In genomic region chr7:43513236-43513635, GRCh38 we compare ENCODE assay signal across 16 cellular contexts.
DNase-seq lines count a peak whose midpoint lies in the region; ATAC-seq, FAIRE-seq and TF ChIP-seq lines count a peak whose summit lies in the region.
"Had no signal": no experiment of that assay in that cellular context is flagged by ENCODE, and none has a peak within 500 bp of the region (broad histone marks: within the 10 kb centered on the region; RNA-seq: fewer than 3 reads in every experiment).

No MANE protein-coding gene starts in this region.

- no peaks in the 10 kb centered on the region for H3K9me3 Mint-ChIP-seq in naive thymus-derived CD4-positive, alpha-beta T cell
- H3K9me3 Mint-ChIP-seq: activated CD4-positive, alpha-beta memory T cell treated with anti-CD3 and anti-CD28 coated beads for 36 hours; stimulated activated memory B cell treated with anti-CD40 and anti-IgM and Interleukin-4, amounts not matched to agents 10 μg/mL and 1 μg/mL and 100 μg/mL, for 72 hours had no signal

- no peaks in the 10 kb centered on the region for H3K36me3 Mint-ChIP-seq in naive thymus-derived CD4-positive, alpha-beta T cell
- H3K36me3 Mint-ChIP-seq: activated CD4-positive, alpha-beta memory T cell treated with anti-CD3 and anti-CD28 coated beads for 36 hours; stimulated activated memory B cell treated with anti-CD40 and anti-IgM and Interleukin-4, amounts not matched to agents 10 μg/mL and 1 μg/mL and 100 μg/mL, for 72 hours had no signal

- DNase-seq in Jurkat, Clone E6-1 (ENCODE audit: low read depth, low spot score) = peak; percentile 72
- DNase-seq in SHP77 (lab: John Stamatoyannopoulos, UW) (peak; percentile 78 to 80), head of caudate nucleus (peak in 32 of 42 donors; percentile 6 to 71 (median 37)), GM12891 (ENCODE audit: insufficient read length, low spot score) (no peak), suprapubic skin (ENCODE audit: low spot score in 2 of 2) (no peak)
- DNase-seq in naive thymus-derived CD4-positive, alpha-beta T cell = no peak
- DNase-seq: activated CD4-positive, alpha-beta memory T cell treated with anti-CD3 and anti-CD28 coated beads for 36 hours; activated gamma-delta T cell treated with Interleukin-2 at 50 U/mL for 16 hours; MG63; NCI-H526; stimulated activated CD4-positive, alpha-beta T cell treated with anti-CD3 and anti-CD28 coated beads, Interleukin-4, amount 100 ng/mL, for 1 hour had no signal

- H3K27me3 Mint-ChIP-seq in naive thymus-derived CD4-positive, alpha-beta T cell = peaks cover 6 to 17% (median 9%) of the 10 kb centered on the region in 5 donors

- H3K9me3 ChIP-seq in BLaER1 treated with 17β-estradiol and CSF1 and Interleukin-3, amounts not matched to agents 10 nM and 100 nM (replicated peaks in 1 of 11) = no peaks in the 10 kb centered on the region
- no peaks in the 10 kb centered on the region for H3K9me3 ChIP-seq in naive thymus-derived CD4-positive, alpha-beta T cell (ENCODE audit: control insufficient read depth in 2 of 3, low read length in 3 of 3)
- no peaks in the 10 kb centered on the region for H3K9me3 ChIP-seq in suprapubic skin
- H3K9me3 ChIP-seq: MG63 had no signal

- intact Hi-C loops in head of caudate nucleus (cut with DNase I) = no loop called here
- intact Hi-C loops in naive thymus-derived CD4-positive, alpha-beta T cell (cut with micrococcal nuclease) = no loop called here

- no peak for TF ChIP-seq EP300 in suprapubic skin (IDR thresholded peaks at IDR 0.05)

- no peak overlapping the region for H3K4me3 Mint-ChIP-seq in naive thymus-derived CD4-positive, alpha-beta T cell
- H3K4me3 Mint-ChIP-seq: activated CD4-positive, alpha-beta memory T cell treated with anti-CD3 and anti-CD28 coated beads for 36 hours; stimulated activated memory B cell treated with anti-CD40 and anti-IgM and Interleukin-4, amounts not matched to agents 10 μg/mL and 1 μg/mL and 100 μg/mL, for 72 hours had no signal

- no peak for TF ChIP-seq POLR2A in GM12891 (IDR thresholded peaks at IDR 0.05; ENCODE audit: low read depth, low read length)
- TF ChIP-seq POLR2A in suprapubic skin (IDR thresholded peaks at IDR 0.05) = no peak

- no peaks in the 10 kb centered on the region for H4K20me1 ChIP-seq in BLaER1 treated with 17β-estradiol and CSF1 and Interleukin-3, amounts not matched to agents 10 nM and 100 nM

- H3K4me2 ChIP-seq in BLaER1 treated with 17β-estradiol and CSF1 and Interleukin-3, amounts not matched to agents 10 nM and 100 nM = peak overlapping the region in 10 of 11 experiments; percentile 16 to 64 (median 50); a peak in 17 of 22 replicates

- no peak overlapping the region for H3K9ac ChIP-seq in BLaER1 treated with 17β-estradiol and CSF1 and Interleukin-3, amounts not matched to agents 10 nM and 100 nM

- no peak overlapping the region for H3K4me3 ChIP-seq in BLaER1 treated with 17β-estradiol and CSF1 and Interleukin-3, amounts not matched to agents 10 nM and 100 nM
- H3K4me3 ChIP-seq in Jurkat, Clone E6-1 (ENCODE audit: low read length) = no peak overlapping the region
- H3K4me3 ChIP-seq in naive thymus-derived CD4-positive, alpha-beta T cell (ENCODE audit: low read length) = no peak overlapping the region
- H3K4me3 ChIP-seq in suprapubic skin = no peak overlapping the region
- H3K4me3 ChIP-seq: MG63 had no signal

- POLR2A ChIA-PET in naive thymus-derived CD4-positive, alpha-beta T cell (lab: Charles Lee) = no interaction called here

- WGBS in suprapubic skin = 47% methylated on average over 7 of the region's 7 CpGs

- FAIRE-seq in GM12891 (lab: Jason Lieb, UNC) = no peak
- FAIRE-seq: TTC549 had no signal

- H3K27me3 ChIP-seq in BLaER1 treated with 17β-estradiol and CSF1 and Interleukin-3, amounts not matched to agents 10 nM and 100 nM = no peaks in the 10 kb centered on the region
- H3K27me3 ChIP-seq in naive thymus-derived CD4-positive, alpha-beta T cell (ENCODE audit: control insufficient read depth in 2 of 2, insufficient read depth in 2 of 2, low read length in 2 of 2) = peaks cover 0 to 3% of the 10 kb centered on the region in 2 donors
- no peaks in the 10 kb centered on the region for H3K27me3 ChIP-seq in suprapubic skin
- H3K27me3 ChIP-seq: MG63 had no signal

- peak overlapping the region in 1 of 9 donors; percentile 15 for H3K27ac Mint-ChIP-seq in naive thymus-derived CD4-positive, alpha-beta T cell
- H3K27ac Mint-ChIP-seq: activated CD4-positive, alpha-beta memory T cell treated with anti-CD3 and anti-CD28 coated beads for 36 hours; stimulated activated memory B cell treated with anti-CD40 and anti-IgM and Interleukin-4, amounts not matched to agents 10 μg/mL and 1 μg/mL and 100 μg/mL, for 72 hours had no signal

- TF ChIP-seq CTCF in suprapubic skin (IDR thresholded peaks at IDR 0.05) = no peak

- peaks cover 0 to 14% (median 3%) of the 10 kb centered on the region in 7 donors for H3K4me1 Mint-ChIP-seq in naive thymus-derived CD4-positive, alpha-beta T cell
- H3K4me1 Mint-ChIP-seq: stimulated activated memory B cell treated with anti-CD40 and anti-IgM and Interleukin-4, amounts not matched to agents 10 μg/mL and 1 μg/mL and 100 μg/mL, for 72 hours had no signal

- CTCF ChIA-PET in naive thymus-derived CD4-positive, alpha-beta T cell (lab: Charles Lee) = no interaction called here

- no peak for ATAC-seq in naive thymus-derived CD4-positive, alpha-beta T cell
- ATAC-seq in HG03135 (IDR thresholded peaks at IDR 0.05; ENCODE audit: unreplicated experiment) = no peak
- ATAC-seq: Right ventricle myocardium inferior; stimulated activated memory B cell treated with anti-CD40 and anti-IgM and Interleukin-4, amounts not matched to agents 10 μg/mL and 1 μg/mL and 100 μg/mL, for 72 hours had no signal

- peaks cover 20 to 52% (median 38%) of the 10 kb centered on the region in 10 experiments for H3K4me1 ChIP-seq in BLaER1 treated with 17β-estradiol and CSF1 and Interleukin-3, amounts not matched to agents 10 nM and 100 nM
- H3K4me1 ChIP-seq in naive thymus-derived CD4-positive, alpha-beta T cell (ENCODE audit: control insufficient read depth in 2 of 2, insufficient read depth in 2 of 2, low read length in 2 of 2) = no peaks in the 10 kb centered on the region
- peaks cover 4% of the 10 kb centered on the region for H3K4me1 ChIP-seq in suprapubic skin

- H3K27ac ChIP-seq in BLaER1 treated with 17β-estradiol and CSF1 and Interleukin-3, amounts not matched to agents 10 nM and 100 nM = peak overlapping the region in 2 of 11 experiments; percentile 13 to 29; a peak in 1 of 22 replicates
- H3K27ac ChIP-seq in naive thymus-derived CD4-positive, alpha-beta T cell (ENCODE audit: low read depth, low read length) = no peak overlapping the region
- no peak overlapping the region for H3K27ac ChIP-seq in suprapubic skin

- peaks cover 0 to 17% (median 5%) of the 10 kb centered on the region in 11 experiments; a peak in 7 of 22 replicates for H3K36me3 ChIP-seq in BLaER1 treated with 17β-estradiol and CSF1 and Interleukin-3, amounts not matched to agents 10 nM and 100 nM
- no peaks in the 10 kb centered on the region for H3K36me3 ChIP-seq in naive thymus-derived CD4-positive, alpha-beta T cell (ENCODE audit: control insufficient read depth in 2 of 3, insufficient read depth in 3 of 3, low read length in 3 of 3)
- H3K36me3 ChIP-seq in suprapubic skin = no peaks in the 10 kb centered on the region
- H3K36me3 ChIP-seq: MG63 had no signal

TF ChIP-seq in GM12891, 5 proteins besides CTCF, POLR2A, EP300 and RAD21:
- TF ChIP-seq POU2F2 (IDR thresholded peaks at IDR 0.05; ENCODE audit: low read depth, low read length) (no peak), TAF1 (IDR thresholded peaks at IDR 0.05; ENCODE audit: low read depth, low read length) (no peak), SPI1 (IDR thresholded peaks at IDR 0.05; ENCODE audit: low read depth, low read length) (no peak), PAX5 (IDR thresholded peaks at IDR 0.05; ENCODE audit: insufficient read depth, low read length, severe bottlenecking) (no peak), POLR2AphosphoS5 (IDR thresholded peaks at IDR 0.05; ENCODE audit: low read depth, low read length) (no peak)

Comparison
In these comparisons a context has a peak if more than half of its experiments do, and no peak if none do; other contexts are left out.
1. DNase-seq: peak in Jurkat, Clone E6-1 (single experiment), SHP77 (2 of 2) and head of caudate nucleus (32 of 42); none in naive thymus-derived CD4-positive, alpha-beta T cell (0 of 9), GM12891 (single experiment) and suprapubic skin (0 of 2).